In the genomic region with DNA sequence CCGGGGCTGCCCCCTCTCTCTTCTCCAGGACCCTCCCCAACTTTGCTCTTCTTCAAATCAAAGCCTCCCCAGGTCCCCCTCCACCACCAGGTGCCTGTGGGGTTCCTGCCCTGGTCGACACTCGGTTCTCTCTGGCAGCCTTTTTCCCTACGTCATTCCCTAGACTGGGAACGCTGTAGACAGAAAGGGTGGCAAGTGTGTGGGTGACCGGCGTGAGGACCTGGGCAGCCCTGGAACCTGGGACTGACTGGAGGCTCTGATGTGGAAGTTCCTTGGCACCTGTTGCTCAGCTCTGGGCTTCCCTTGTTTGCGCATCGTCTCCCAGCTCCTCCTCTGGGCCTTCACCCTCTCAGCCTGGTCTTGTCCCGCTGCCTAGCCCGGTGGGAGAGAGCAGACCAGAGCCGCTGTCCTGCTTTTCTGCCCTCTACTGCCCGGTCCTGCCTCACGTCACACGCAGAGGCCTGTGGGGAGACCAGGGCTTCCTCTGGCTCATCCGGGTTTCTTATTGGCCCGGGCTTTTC, we compare ENCODE assay signal across 8 cellular contexts. TPM values are rescaled to one million over a fixed set of nuclear protein-coding genes. Genes with fewer than 3 reads are reported as not detected.
DNase-seq lines count a peak whose midpoint lies in the region; ATAC-seq, FAIRE-seq and TF ChIP-seq lines count a peak whose summit lies in the region.

No MANE protein-coding gene starts in this region.

- peak overlapping the region; percentile 96 to 99 for H3K4me3 Mint-ChIP-seq in activated T-cell treated with anti-CD3 and anti-CD28 coated beads, Interleukin-2, amount 50 U/mL, for 72 hours

- H3K9ac ChIP-seq in kidney (ENCODE audit: low read length in 2 of 2) = no peak overlapping the region

- peaks cover 0 to 27% of the 10 kb centered on the region in 2 donors for H3K4me1 ChIP-seq in kidney (ENCODE audit: control insufficient read depth in 1 of 2, insufficient read depth in 1 of 2, low read depth in 1 of 2, low read length in 2 of 2)
- H3K4me1 ChIP-seq in vagina = peaks cover 37% of the 10 kb centered on the region

- DNase-seq in stimulated activated CD4-positive, alpha-beta T cell treated with anti-CD3 and anti-CD28 coated beads, Interleukin-15, amount 100 ng/mL, for 24 hours = peak; percentile 53
- no peak for DNase-seq in stimulated activated CD4-positive, alpha-beta T cell treated with anti-CD3 and anti-CD28 coated beads, Interleukin-2, amount 100 ng/mL, for 48 hours
- no peak for DNase-seq in activated T-cell treated with anti-CD3 and anti-CD28 coated beads, Interleukin-2, amount 50 U/mL, for 72 hours
- peak; percentile 67 for DNase-seq in kidney
- DNase-seq in vagina (ENCODE audit: extremely low spot score in 2 of 2) = no peak
- DNase-seq in NCI-H128 (lab: John Stamatoyannopoulos, UW; ENCODE audit: unreplicated experiment) = no peak
- DNase-seq in NCI-H1436 (lab: John Stamatoyannopoulos, UW) = no peak

- peak; percentile 1 to 3 for ATAC-seq in activated T-cell treated with anti-CD3 and anti-CD28 coated beads, Interleukin-2, amount 50 U/mL, for 72 hours (replicated peaks in 1 of 2)
- no peak for ATAC-seq in GM19324 (IDR thresholded peaks at IDR 0.05; ENCODE audit: low FRiP score, unreplicated experiment)

- H3K36me3 Mint-ChIP-seq in activated T-cell treated with anti-CD3 and anti-CD28 coated beads, Interleukin-2, amount 50 U/mL, for 72 hours (ENCODE audit: insufficient read depth in 2 of 2) = peaks cover 22 to 45% of the 10 kb centered on the region in 2 donors

- H3K36me3 ChIP-seq in kidney (ENCODE audit: control insufficient read depth in 1 of 2, insufficient read depth in 2 of 2, low read length in 2 of 2) (no peaks in the 10 kb centered on the region), vagina (peaks cover 0 to 8% of the 10 kb centered on the region in 2 donors)

- FAIRE-seq in kidney (lab: Jason Lieb, UNC) = no peak

- peak overlapping the region; percentile 99 for H3K27ac Mint-ChIP-seq in activated T-cell treated with anti-CD3 and anti-CD28 coated beads, Interleukin-2, amount 50 U/mL, for 72 hours

- no peaks in the 10 kb centered on the region for H3K9me3 ChIP-seq in kidney (ENCODE audit: control insufficient read depth in 1 of 2, low read length in 2 of 2)
- no peaks in the 10 kb centered on the region for H3K9me3 ChIP-seq in vagina

- H3K27me3 Mint-ChIP-seq in activated T-cell treated with anti-CD3 and anti-CD28 coated beads, Interleukin-2, amount 50 U/mL, for 72 hours (ENCODE audit: low read depth) = no peaks in the 10 kb centered on the region

- peaks cover 77% of the 10 kb centered on the region for H3K4me1 Mint-ChIP-seq in activated T-cell treated with anti-CD3 and anti-CD28 coated beads, Interleukin-2, amount 50 U/mL, for 72 hours (ENCODE audit: low read depth)

- intact Hi-C loops in kidney (cut with DNase I) (no loop called here), vagina (cut with DNase I) (no loop called here)

- peak overlapping the region in 1 of 2 donors; percentile 41 for H3K27ac ChIP-seq in kidney (ENCODE audit: low read depth in 2 of 2, low read length in 2 of 2)
- peak overlapping the region; percentile 61 for H3K27ac ChIP-seq in vagina

- no peak for TF ChIP-seq CTCF in kidney (IDR thresholded peaks at IDR 0.05; ENCODE audit: borderline replicate concordance, extremely low read depth, insufficient read depth)
- no peak for TF ChIP-seq CTCF in vagina (IDR thresholded peaks at IDR 0.05)

- H3K9me3 Mint-ChIP-seq in activated T-cell treated with anti-CD3 and anti-CD28 coated beads, Interleukin-2, amount 50 U/mL, for 72 hours = no peaks in the 10 kb centered on the region

- TF ChIP-seq POLR2A in vagina (IDR thresholded peaks at IDR 0.05) = no peak

- H3K4me3 ChIP-seq in kidney (ENCODE audit: low read length in 2 of 2) (no peak overlapping the region), vagina (no peak overlapping the region)

- no peaks in the 10 kb centered on the region for H3K27me3 ChIP-seq in vagina

RNA-seq across cellular contexts. Expression of a gene that starts 1.3 kb away (rescaled TPM):
- 100 to 1,000 TPM; 172 to 206 TPM for total RNA-seq in activated T-cell treated with anti-CD3 and anti-CD28 coated beads, Interleukin-2, amount 50 U/mL, for 72 hours
- total RNA-seq in kidney (12.2 TPM), vagina (16.0 TPM)
- 4.9 TPM for polyA plus RNA-seq in kidney (ENCODE audit: insufficient read depth, low read depth, low replicate concordance)

RNA-seq across cellular contexts. Expression of a gene that starts 1.5 kb away (rescaled TPM):
- total RNA-seq in activated T-cell treated with anti-CD3 and anti-CD28 coated beads, Interleukin-2, amount 50 U/mL, for 72 hours = 10 to 100 TPM; 20.4 to 22.1 TPM
- total RNA-seq in kidney = 48.2 TPM
- polyA plus RNA-seq in kidney (ENCODE audit: insufficient read depth, low read depth, low replicate concordance) = 60.0 TPM
- 50.6 TPM for total RNA-seq in vagina

RNA-seq across cellular contexts. Expression of a gene that starts 10.5 kb away (rescaled TPM):
- total RNA-seq in activated T-cell treated with anti-CD3 and anti-CD28 coated beads, Interleukin-2, amount 50 U/mL, for 72 hours = 10 to 100 TPM; 56.4 to 63.1 TPM
- total RNA-seq in kidney (30.7 TPM), vagina (49.6 TPM)
- polyA plus RNA-seq in kidney (ENCODE audit: insufficient read depth, low read depth, low replicate concordance) = 42.8 TPM

RNA-seq across cellular contexts. Expression of a gene that starts 38.5 kb away (rescaled TPM):
- 1 to 10 TPM; 1.4 to 4.0 TPM for total RNA-seq in activated T-cell treated with anti-CD3 and anti-CD28 coated beads, Interleukin-2, amount 50 U/mL, for 72 hours
- 2.9 TPM for total RNA-seq in kidney
- polyA plus RNA-seq in kidney (ENCODE audit: insufficient read depth, low read depth, low replicate concordance) = 1.2 TPM
- total RNA-seq in vagina = 13.8 TPM

Comparison
In these comparisons a context has a peak if more than half of its experiments do, and no peak if none do; other contexts are left out.
1. DNase-seq: peak in stimulated activated CD4-positive, alpha-beta T cell treated with anti-CD3 and anti-CD28 coated beads, Interleukin-15, amount 100 ng/mL, for 24 hours (single experiment) and kidney (single experiment); none in stimulated activated CD4-positive, alpha-beta T cell treated with anti-CD3 and anti-CD28 coated beads, Interleukin-2, amount 100 ng/mL, for 48 hours (0 of 2), activated T-cell treated with anti-CD3 and anti-CD28 coated beads, Interleukin-2, amount 50 U/mL, for 72 hours (0 of 2), vagina (0 of 2), NCI-H128 (single experiment) and NCI-H1436 (single experiment).
2. RNA of a gene that starts 1.3 kb away (total RNA-seq): 172 to 206 TPM in activated T-cell treated with anti-CD3 and anti-CD28 coated beads, Interleukin-2, amount 50 U/mL, for 72 hours; 16.0 TPM in vagina (single experiment) and 12.2 TPM in kidney (single experiment); every median in the first group is over 10 times any median in the second.